Comparison of ENCODE assay signal across 9 cellular contexts in the genomic region with DNA sequence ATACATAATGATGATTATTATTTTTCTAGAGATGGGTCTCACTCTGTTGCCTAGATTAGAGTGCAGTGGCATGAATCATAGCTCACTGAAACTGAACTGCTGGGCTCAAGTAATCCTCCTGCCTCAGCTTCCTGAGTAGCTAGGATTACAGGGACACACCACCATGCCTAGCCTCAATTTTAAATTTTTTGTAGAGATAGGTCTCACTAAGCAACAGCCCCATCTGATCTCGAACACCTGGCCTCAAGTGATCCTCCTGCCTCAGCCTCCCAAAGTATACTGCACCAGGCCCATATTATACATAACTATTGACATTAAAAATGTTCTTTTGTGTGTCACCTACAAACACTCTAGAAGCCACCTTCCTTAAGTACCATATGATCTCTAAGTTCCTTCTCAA. TPM values are rescaled to one million over a fixed set of nuclear protein-coding genes. Genes with fewer than 3 reads are reported as not detected.
A peak's percentile ranks its signal among the peaks of the same experiment; 100 is the strongest.
DNase-seq lines count a peak whose midpoint lies in the region; ATAC-seq and TF ChIP-seq lines count a peak whose summit lies in the region.
"Had no signal": no experiment of that assay in that cellular context is flagged by ENCODE, and none has a peak within 500 bp of the region (broad histone marks: within the 10 kb centered on the region; RNA-seq: fewer than 3 reads in every experiment).

No MANE protein-coding gene starts in this region.

- H3K9ac ChIP-seq in SK-N-SH: peak overlapping the region; percentile 44; the same call in 1 of the 2 replicates

- CTCF ChIA-PET in SK-N-SH (lab: Yijun Ruan, JAX): interaction anchor here (0.9 to 2.0 kb wide), 2 partner anchors 19 to 129 kb away, joined by 3 to 5 read pairs; no protein-coding TSS in a partner anchor

- H3K4me3 ChIP-seq in SK-N-SH (ENCODE audit: low read depth in 2 of 2, low read length in 1 of 2): no peak overlapping the region
- no peak overlapping the region for H3K4me3 ChIP-seq in esophagus squamous epithelium
- H3K4me3 ChIP-seq in sigmoid colon: no peak overlapping the region
- H3K4me3 ChIP-seq: GM12878 had no signal

- H3K4me1 ChIP-seq in SK-N-SH (ENCODE audit: control insufficient read depth in 1 of 2, insufficient read depth in 2 of 2, low read depth in 1 of 2, low read length in 1 of 2) (peaks cover 7 to 21% of the 10 kb centered on the region in 2 experiments; a peak in 3 of 4 replicates), esophagus squamous epithelium (peaks cover 20 to 61% (median 25%) of the 10 kb centered on the region in 3 donors), sigmoid colon (peaks cover 0 to 42% (median 29%) of the 10 kb centered on the region in 4 donors)

- POLR2A ChIA-PET in SK-N-SH (lab: Yijun Ruan, JAX): no interaction called here

- H3K36me3 ChIP-seq in SK-N-SH (replicated peaks in 1 of 2; ENCODE audit: control insufficient read depth in 1 of 2, insufficient read depth in 2 of 2, low read length in 1 of 2) (no peaks in the 10 kb centered on the region), esophagus squamous epithelium (no peaks in the 10 kb centered on the region), sigmoid colon (no peaks in the 10 kb centered on the region)

- no peak for TF ChIP-seq RAD21 in SK-N-SH (IDR thresholded peaks at IDR 0.05; ENCODE audit: low read length)

- H3K27me3 ChIP-seq in SK-N-SH (ENCODE audit: insufficient read depth) (no peaks in the 10 kb centered on the region), esophagus squamous epithelium (peaks cover 0 to 5% (median 0%) of the 10 kb centered on the region in 4 donors), sigmoid colon (no peaks in the 10 kb centered on the region)

- no peak for TF ChIP-seq CTCF in SK-N-SH (IDR thresholded peaks at IDR 0.05)
- TF ChIP-seq CTCF in esophagus squamous epithelium (IDR thresholded peaks at IDR 0.05): no peak
- TF ChIP-seq CTCF in sigmoid colon (IDR thresholded peaks at IDR 0.05): no peak

- peaks cover 31% of the 10 kb centered on the region for H3F3A ChIP-seq in SK-N-SH (replicated peaks; ENCODE audit: insufficient read depth)

- H3K9me2 ChIP-seq in SK-N-SH: no peaks in the 10 kb centered on the region

- H3K27ac ChIP-seq in SK-N-SH (ENCODE audit: low read depth in 2 of 2, low read length in 1 of 2) (peak overlapping the region in 1 of 2 experiments; percentile 94; a peak in 2 of 4 replicates), esophagus squamous epithelium (peak overlapping the region; percentile 81 to 91 (median 87)), sigmoid colon (peak overlapping the region; percentile 67 to 87 (median 82))

- no peak for TF ChIP-seq POLR2A in esophagus squamous epithelium (IDR thresholded peaks at IDR 0.05)
- TF ChIP-seq POLR2A in sigmoid colon (IDR thresholded peaks at IDR 0.05): no peak

- DNase-seq in ELR (ENCODE audit: low read depth) (peak; percentile 78), SK-N-SH (no peak), esophagus squamous epithelium (lab: John Stamatoyannopoulos, UW) (no peak), sigmoid colon (no peak), SHP77 treated with DMSO at 0.1 percent for 48 hours (lab: John Stamatoyannopoulos, UW) (no peak), NCI-H1930 (lab: John Stamatoyannopoulos, UW) (no peak), ureter (ENCODE audit: low spot score) (no peak)

- no peaks in the 10 kb centered on the region for H4K20me1 ChIP-seq in SK-N-SH (ENCODE audit: insufficient read depth)

- peak overlapping the region; percentile 17; the same call in 1 of the 2 replicates for H2AFZ ChIP-seq in SK-N-SH (ENCODE audit: low read depth)

- no peak for ATAC-seq in HG02798 (IDR thresholded peaks at IDR 0.05; ENCODE audit: poor library complexity, unreplicated experiment)
- ATAC-seq: GM12878 had no signal

- no peaks in the 10 kb centered on the region for H3K79me2 ChIP-seq in SK-N-SH (ENCODE audit: insufficient read depth)

- TF ChIP-seq EP300 in SK-N-SH (IDR thresholded peaks at IDR 0.05; ENCODE audit: borderline replicate concordance in 1 of 2, low read depth in 1 of 2, low read length in 1 of 2) (no peak), sigmoid colon (IDR thresholded peaks at IDR 0.05) (no peak)

- peak overlapping the region; percentile 74 for H3K4me2 ChIP-seq in SK-N-SH

- no peaks in the 10 kb centered on the region for H3K9me3 ChIP-seq in SK-N-SH
- H3K9me3 ChIP-seq in esophagus squamous epithelium: no peaks in the 10 kb centered on the region
- H3K9me3 ChIP-seq in sigmoid colon: no peaks in the 10 kb centered on the region

- WGBS in SK-N-SH (ENCODE audit: low lambda C conversion rate): 65% methylated on average over 1 of the region's 1 CpG
- WGBS in esophagus squamous epithelium, 2 donors: 92 to 94% methylated on average over 1 of the region's 1 CpG
- WGBS in sigmoid colon, 2 donors: 90 to 93% methylated on average over 1 of the region's 1 CpG

- intact Hi-C loops in esophagus squamous epithelium (cut with DNase I) (loop anchor here (5.0 kb wide), 2 partner anchors 68 to 138 kb away; no protein-coding TSS in a partner anchor), sigmoid colon (cut with DNase I) (loop anchor here (2.0 to 5.0 kb wide), 3 partner anchors 42 to 83 kb away; a partner anchor contains a TSS)

TF ChIP-seq in SK-N-SH, 30 proteins besides CTCF, POLR2A, EP300 and RAD21:
- no peak for TF ChIP-seq RCOR1 (IDR thresholded peaks at IDR 0.05; ENCODE audit: low read length)
- TF ChIP-seq POLR2AphosphoS5 (IDR thresholded peaks at IDR 0.05; ENCODE audit: low read depth, low read length): no peak
- no peak for TF ChIP-seq RFX5 (IDR thresholded peaks at IDR 0.05; ENCODE audit: low read length)
- no peak for TF ChIP-seq FOXM1 (IDR thresholded peaks at IDR 0.05; ENCODE audit: low read depth)
- no peak for TF ChIP-seq SMC3 (IDR thresholded peaks at IDR 0.05; ENCODE audit: low read depth, low read length)
- no peak for TF ChIP-seq EZH2phosphoT487 (IDR thresholded peaks at IDR 0.05; ENCODE audit: borderline replicate concordance, low read depth)
- TF ChIP-seq, protein P1, sequence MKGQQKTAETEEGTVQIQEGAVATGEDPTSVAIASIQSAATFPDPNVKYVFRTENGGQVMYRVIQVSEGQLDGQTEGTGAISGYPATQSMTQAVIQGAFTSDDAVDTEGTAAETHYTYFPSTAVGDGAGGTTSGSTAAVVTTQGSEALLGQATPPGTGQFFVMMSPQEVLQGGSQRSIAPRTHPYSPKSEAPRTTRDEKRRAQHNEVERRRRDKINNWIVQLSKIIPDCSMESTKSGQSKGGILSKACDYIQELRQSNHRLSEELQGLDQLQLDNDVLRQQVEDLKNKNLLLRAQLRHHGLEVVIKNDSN (IDR thresholded peaks at IDR 0.05; ENCODE audit: borderline replicate concordance, low read depth): no peak
- TF ChIP-seq FOSL2 (IDR thresholded peaks at IDR 0.05; ENCODE audit: borderline replicate concordance, low read depth): 0 out of 2 replicates have a peak, but pooled peaks have one; percentile 27
- 0 out of 2 replicates have a peak, but pooled peaks have one; percentile 0 for TF ChIP-seq GABPA (IDR thresholded peaks at IDR 0.05; ENCODE audit: low read depth)
- TF ChIP-seq JUND (IDR thresholded peaks at IDR 0.05): 0 out of 2 replicates have a peak, but pooled peaks have one; percentile 22
- TF ChIP-seq, protein P2, sequence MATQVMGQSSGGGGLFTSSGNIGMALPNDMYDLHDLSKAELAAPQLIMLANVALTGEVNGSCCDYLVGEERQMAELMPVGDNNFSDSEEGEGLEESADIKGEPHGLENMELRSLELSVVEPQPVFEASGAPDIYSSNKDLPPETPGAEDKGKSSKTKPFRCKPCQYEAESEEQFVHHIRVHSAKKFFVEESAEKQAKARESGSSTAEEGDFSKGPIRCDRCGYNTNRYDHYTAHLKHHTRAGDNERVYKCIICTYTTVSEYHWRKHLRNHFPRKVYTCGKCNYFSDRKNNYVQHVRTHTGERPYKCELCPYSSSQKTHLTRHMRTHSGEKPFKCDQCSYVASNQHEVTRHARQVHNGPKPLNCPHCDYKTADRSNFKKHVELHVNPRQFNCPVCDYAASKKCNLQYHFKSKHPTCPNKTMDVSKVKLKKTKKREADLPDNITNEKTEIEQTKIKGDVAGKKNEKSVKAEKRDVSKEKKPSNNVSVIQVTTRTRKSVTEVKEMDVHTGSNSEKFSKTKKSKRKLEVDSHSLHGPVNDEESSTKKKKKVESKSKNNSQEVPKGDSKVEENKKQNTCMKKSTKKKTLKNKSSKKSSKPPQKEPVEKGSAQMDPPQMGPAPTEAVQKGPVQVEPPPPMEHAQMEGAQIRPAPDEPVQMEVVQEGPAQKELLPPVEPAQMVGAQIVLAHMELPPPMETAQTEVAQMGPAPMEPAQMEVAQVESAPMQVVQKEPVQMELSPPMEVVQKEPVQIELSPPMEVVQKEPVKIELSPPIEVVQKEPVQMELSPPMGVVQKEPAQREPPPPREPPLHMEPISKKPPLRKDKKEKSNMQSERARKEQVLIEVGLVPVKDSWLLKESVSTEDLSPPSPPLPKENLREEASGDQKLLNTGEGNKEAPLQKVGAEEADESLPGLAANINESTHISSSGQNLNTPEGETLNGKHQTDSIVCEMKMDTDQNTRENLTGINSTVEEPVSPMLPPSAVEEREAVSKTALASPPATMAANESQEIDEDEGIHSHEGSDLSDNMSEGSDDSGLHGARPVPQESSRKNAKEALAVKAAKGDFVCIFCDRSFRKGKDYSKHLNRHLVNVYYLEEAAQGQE (IDR thresholded peaks at IDR 0.05; ENCODE audit: low read depth, low read length): no peak

RNA-seq across cellular contexts. Expression of a gene that starts 3.4 kb away (rescaled TPM):
- polyA plus RNA-seq in SK-N-SH (2012; rRNA removed) (143 and 220 TPM in 2 replicates), sigmoid colon (10 to 100 TPM; 55.9 to 89.2 (median 64.0) TPM)
- polyA plus RNA-seq in SK-N-SH (2012; cell fraction: cytosol; rRNA removed): 146 and 182 TPM in 2 replicates
- polyA plus RNA-seq in SK-N-SH (2012; cell fraction: nucleus; rRNA removed): 143 and 170 TPM in 2 replicates
- total RNA-seq in esophagus squamous epithelium (100 to 1,000 TPM in 2 of 4 donors, 10 to 100 TPM in 2; 40.6 to 125 (median 82.0) TPM), sigmoid colon (100 to 1,000 TPM; 121 to 188 (median 143) TPM), ureter (45.5 TPM)
